8 cellular contexts compared by ENCODE assay signal in the genomic region with DNA sequence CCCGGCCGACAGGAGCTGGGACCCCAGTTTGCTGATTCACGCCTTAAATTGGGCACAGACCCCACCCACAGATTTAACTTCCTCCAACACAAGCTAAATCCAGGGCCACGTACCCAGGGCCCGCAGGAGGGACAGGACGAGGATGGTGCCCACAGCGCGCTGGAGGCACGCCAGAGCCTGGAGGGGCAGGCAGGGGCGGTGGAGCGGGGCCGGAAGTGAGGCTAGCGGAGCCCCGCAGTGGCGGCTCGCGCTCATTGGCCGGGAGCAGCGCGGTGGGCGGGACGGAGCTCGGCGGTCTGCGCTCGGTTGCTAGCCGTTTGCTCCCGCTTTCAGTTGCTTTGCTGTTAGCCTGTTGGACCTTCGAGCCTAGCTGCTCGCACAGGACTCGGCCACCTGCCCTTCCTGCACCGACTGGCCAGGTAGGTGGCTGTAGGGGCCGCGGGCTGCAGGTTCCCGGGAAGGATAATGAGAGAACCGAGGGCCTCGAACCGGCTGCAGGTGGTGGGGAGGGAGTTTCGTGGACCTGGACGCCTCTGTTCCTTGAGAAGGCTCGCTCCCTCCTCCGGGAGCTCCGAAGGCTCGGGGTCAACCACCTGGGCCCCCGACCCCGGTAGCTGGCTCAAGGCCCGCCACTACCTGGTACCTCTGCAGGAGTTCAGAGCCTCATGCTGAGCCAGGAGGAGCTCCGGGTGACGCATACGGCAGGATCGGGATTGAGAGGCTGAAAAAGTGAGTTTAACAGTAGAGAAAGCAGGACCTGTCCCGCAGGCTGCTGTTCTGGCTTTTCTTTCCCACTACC. TPM values are rescaled to one million over a fixed set of nuclear protein-coding genes. Genes with fewer than 3 reads are reported as not detected.
DNase-seq lines count a peak whose midpoint lies in the region; ATAC-seq and TF ChIP-seq lines count a peak whose summit lies in the region.

A gene (plus strand): TSS at position 332 of the 799 bp plus-strand sequence. CDS start 8,212 bp downstream, outside the sequence.

- H2BK5ac ChIP-seq in mesenchymal stem cell (ENCODE audit: low read depth, low read length, poor library complexity, severe bottlenecking): no peak within 1 kb of the TSS

- 1% methylated on average over 52 of the region's 52 CpGs for WGBS in mesenchymal stem cell

- H2BK12ac ChIP-seq in mesenchymal stem cell (ENCODE audit: low read length in 2 of 2): peak within 1 kb of the TSS; percentile 2 to 60

- H3K36me3 ChIP-seq in CD8-positive, alpha-beta T cell (ENCODE audit: insufficient read depth, low read length): no peaks in the 10 kb centered on the region
- H3K36me3 ChIP-seq in effector memory CD4-positive, alpha-beta T cell (ENCODE audit: control insufficient read depth, insufficient read depth, low read length): peaks cover under 1% of the 10 kb centered on the region
- no peaks in the 10 kb centered on the region for H3K36me3 ChIP-seq in mesenchymal stem cell (ENCODE audit: control insufficient read depth in 1 of 2, insufficient read depth in 2 of 2, low read depth in 1 of 2, low read length in 2 of 2)

- H2AK5ac ChIP-seq in mesenchymal stem cell (ENCODE audit: low read length, severe bottlenecking): peak within 1 kb of the TSS; percentile 28

- CTCF ChIA-PET in CD8-positive, alpha-beta T cell (lab: Charles Lee): interaction anchor here (0.6 to 6.3 kb wide), 9 partner anchors 14 to 140 kb away, joined by 3 to 45 read pairs (median 8); no protein-coding TSS in a partner anchor

- DNase-seq in CD8-positive, alpha-beta T cell: peak; percentile 82 to 95 (median 91)
- peak; percentile 37 for DNase-seq in HS-5 (ENCODE audit: low read depth)
- peak; percentile 96 for DNase-seq in NOMO-1 treated with dmso at 0.1 percent for 144 hours (lab: John Stamatoyannopoulos, UW; ENCODE audit: unreplicated experiment)
- DNase-seq in activated CD8-positive, alpha-beta memory T cell treated with anti-CD3 and anti-CD28 coated beads for 4 hours (ENCODE audit: low read depth in 2 of 2): peak; percentile 77 to 78
- DNase-seq in effector memory CD4-positive, alpha-beta T cell: peak; percentile 83 to 85 (median 83)
- peak; percentile 82 for DNase-seq in mesenchymal stem cell
- DNase-seq in stimulated activated CD8-positive, alpha-beta memory T cell treated with anti-CD3 and anti-CD28 coated beads, Interleukin-12 subunit alpha, Interleukin-12 subunit beta, amount 100 ng/mL, for 24 hours (ENCODE audit: extremely low read depth): peak; percentile 81

- H4K91ac ChIP-seq in mesenchymal stem cell (ENCODE audit: low read length): peak within 1 kb of the TSS; percentile 89

- H3K36me3 Mint-ChIP-seq in CD8-positive, alpha-beta T cell: peaks cover 21% of the 10 kb centered on the region

- H3K4ac ChIP-seq in mesenchymal stem cell (ENCODE audit: low read depth in 1 of 2, low read length in 2 of 2): peak within 1 kb of the TSS; percentile 68 to 86

- H3K27me3 Mint-ChIP-seq in CD8-positive, alpha-beta T cell (ENCODE audit: low read depth): no peaks in the 10 kb centered on the region

- peak within 1 kb of the TSS; percentile 98 for H3K27ac Mint-ChIP-seq in CD8-positive, alpha-beta T cell

- intact Hi-C loops in CD8-positive, alpha-beta T cell (cut with DNase I, micrococcal nuclease): loop anchor here (1.0 to 5.0 kb wide), 8 partner anchors 19 to 141 kb away; a partner anchor contains a TSS

- H3K9me3 ChIP-seq in CD8-positive, alpha-beta T cell (ENCODE audit: low read length): no peaks in the 10 kb centered on the region
- H3K9me3 ChIP-seq in effector memory CD4-positive, alpha-beta T cell (ENCODE audit: control insufficient read depth, low read length): no peaks in the 10 kb centered on the region
- no peaks in the 10 kb centered on the region for H3K9me3 ChIP-seq in mesenchymal stem cell (ENCODE audit: control insufficient read depth, low read length)

- no peak within 1 kb of the TSS for H3K14ac ChIP-seq in mesenchymal stem cell (ENCODE audit: low read length in 2 of 2)

- H3K27me3 ChIP-seq in CD8-positive, alpha-beta T cell (ENCODE audit: insufficient read depth, low read length): no peaks in the 10 kb centered on the region
- H3K27me3 ChIP-seq in effector memory CD4-positive, alpha-beta T cell (replicated peaks; ENCODE audit: control insufficient read depth, insufficient read depth, low read length, poor library complexity, severe bottlenecking): no peaks in the 10 kb centered on the region
- H3K27me3 ChIP-seq in mesenchymal stem cell (ENCODE audit: control insufficient read depth in 1 of 2, insufficient read depth in 1 of 2, low read length in 2 of 2): no peaks in the 10 kb centered on the region

- H3K4me1 ChIP-seq in CD8-positive, alpha-beta T cell (ENCODE audit: insufficient read depth, low read length): peaks cover 22% of the 10 kb centered on the region
- peaks cover 13% of the 10 kb centered on the region for H3K4me1 ChIP-seq in effector memory CD4-positive, alpha-beta T cell (ENCODE audit: control insufficient read depth, insufficient read depth, low read length, poor library complexity, severe bottlenecking)
- peaks cover 7% of the 10 kb centered on the region for H3K4me1 ChIP-seq in mesenchymal stem cell (ENCODE audit: control insufficient read depth, insufficient read depth, low read depth, low read length)

- H2BK120ac ChIP-seq in mesenchymal stem cell (ENCODE audit: low read depth, low read length): peak within 1 kb of the TSS; percentile 12

- peaks cover 11% of the 10 kb centered on the region for H3K79me1 ChIP-seq in mesenchymal stem cell (replicated peaks; ENCODE audit: low read length, poor library complexity, severe bottlenecking)

- peak within 1 kb of the TSS; percentile 55 for H3K4me2 ChIP-seq in mesenchymal stem cell (ENCODE audit: low read length, poor library complexity, severe bottlenecking)

- H2BK15ac ChIP-seq in mesenchymal stem cell (ENCODE audit: low read depth, poor library complexity, severe bottlenecking): peak within 1 kb of the TSS; percentile 75

- no peak for TF ChIP-seq CTCF in CD8-positive, alpha-beta T cell (IDR thresholded peaks at IDR 0.05)

- no peak within 1 kb of the TSS for H3K23ac ChIP-seq in mesenchymal stem cell (ENCODE audit: low read length in 2 of 2)

- H3K4me1 Mint-ChIP-seq in CD8-positive, alpha-beta T cell (ENCODE audit: low read depth): peaks cover 38% of the 10 kb centered on the region

- H3K9ac ChIP-seq in mesenchymal stem cell (ENCODE audit: low read length): peak within 1 kb of the TSS; percentile 93

- peak within 1 kb of the TSS; percentile 93 for H3K4me3 Mint-ChIP-seq in CD8-positive, alpha-beta T cell

- H3K4me3 ChIP-seq in CD8-positive, alpha-beta T cell (ENCODE audit: low read depth, low read length): peak within 1 kb of the TSS; percentile 99
- H3K4me3 ChIP-seq in effector memory CD4-positive, alpha-beta T cell (ENCODE audit: insufficient read depth, low read depth, low read length, poor library complexity, severe bottlenecking): peak within 1 kb of the TSS; percentile 87
- peak within 1 kb of the TSS; percentile 78 to 96 for H3K4me3 ChIP-seq in mesenchymal stem cell (ENCODE audit: insufficient read depth in 1 of 2, low read depth in 1 of 2, low read length in 2 of 2)

- peak within 1 kb of the TSS; percentile 68 for H2AFZ ChIP-seq in mesenchymal stem cell (ENCODE audit: low read depth, low read length)

- POLR2A ChIA-PET in CD8-positive, alpha-beta T cell (lab: Charles Lee): interaction anchor here (0.5 to 7.9 kb wide), 35 partner anchors 8 to 1548 kb away, joined by 3 to 289 read pairs (median 5); a partner anchor contains a TSS

- peak within 1 kb of the TSS; percentile 92 for H3K27ac ChIP-seq in CD8-positive, alpha-beta T cell (ENCODE audit: low read depth, low read length)
- peak within 1 kb of the TSS; percentile 86 for H3K27ac ChIP-seq in effector memory CD4-positive, alpha-beta T cell (ENCODE audit: insufficient read depth, low read length, poor library complexity, severe bottlenecking)
- peak within 1 kb of the TSS; percentile 73 for H3K27ac ChIP-seq in mesenchymal stem cell (ENCODE audit: low read length, poor library complexity, severe bottlenecking)

- peak; percentile 96 for ATAC-seq in CD8-positive, alpha-beta T cell
- ATAC-seq in GM19455 (IDR thresholded peaks at IDR 0.05; ENCODE audit: unreplicated experiment): peak; percentile 88

- peak within 1 kb of the TSS; percentile 63 to 89 for H3K18ac ChIP-seq in mesenchymal stem cell (ENCODE audit: low read depth in 1 of 2, low read length in 2 of 2)

- H4K8ac ChIP-seq in mesenchymal stem cell (ENCODE audit: low read length): peak within 1 kb of the TSS; percentile 99

- no peaks in the 10 kb centered on the region for H3K9me3 Mint-ChIP-seq in CD8-positive, alpha-beta T cell

RNA-seq across cellular contexts. Expression of the gene that starts here (rescaled TPM):
- total RNA-seq in CD8-positive, alpha-beta T cell: 10 to 100 TPM; 19.1 to 22.5 TPM
- 4.2 TPM for polyA plus RNA-seq in mesenchymal stem cell (2013, experiment 1 of 2)
- 3.7 TPM for polyA plus RNA-seq in mesenchymal stem cell (2013, experiment 2 of 2)

Comparison
In these comparisons a context has a peak if more than half of its experiments do, and no peak if none do; other contexts are left out.
1. Peak in every context shown above with its lines: DNase-seq, ATAC-seq, H3K4me3 ChIP-seq and H3K27ac ChIP-seq.
2. DNase-seq: peak in every context shown above with its lines; median percentile 96 in NOMO-1 treated with dmso at 0.1 percent for 144 hours; 91 in CD8-positive, alpha-beta T cell; 83 in effector memory CD4-positive, alpha-beta T cell; 82 in mesenchymal stem cell; 81 in stimulated activated CD8-positive, alpha-beta memory T cell treated with anti-CD3 and anti-CD28 coated beads, Interleukin-12 subunit alpha, Interleukin-12 subunit beta, amount 100 ng/mL, for 24 hours; 78 in activated CD8-positive, alpha-beta memory T cell treated with anti-CD3 and anti-CD28 coated beads for 4 hours; 37 in HS-5.